Comparison of ENCODE assay signal across 8 cellular contexts in genomic region chr18:77187201-77187600, GRCh38. TPM values are rescaled to one million over a fixed set of nuclear protein-coding genes. Genes with fewer than 3 reads are reported as not detected.
"Had no signal": no experiment of that assay in that cellular context is flagged by ENCODE, and none has a peak within 500 bp of the region (broad histone marks: within the 10 kb centered on the region; RNA-seq: fewer than 3 reads in every experiment).

No MANE protein-coding gene starts in this region.

- H3K4me3 ChIP-seq: K562 had no signal

- FAIRE-seq: HepG2, HTR-8/SVneo, K562 had no signal

- H3K9ac ChIP-seq: KMS-11 had no signal

- DNase-seq: IMR-90, KBM-7, KG1 had no signal

- H3K4me2 ChIP-seq: KMS-11 had no signal

- ATAC-seq: HepG2, K562 had no signal

- H3K27ac ChIP-seq: HL-60, KMS-11 had no signal

RNA-seq across cellular contexts. Expression of gene MBP, which starts 54.6 kb away (rescaled TPM):
- polyA plus RNA-seq: K562 had no signal
